28 cellular contexts compared by ENCODE assay signal in genomic region chr12:3348055-3348454, GRCh38.
"Had no signal": no experiment of that assay in that cellular context is flagged by ENCODE, and none has a peak within 500 bp of the region (broad histone marks: within the 10 kb centered on the region; RNA-seq: fewer than 3 reads in every experiment).

No MANE protein-coding gene starts in this region.

- H3K4me1 Mint-ChIP-seq: activated CD4-positive, alpha-beta memory T cell treated with anti-CD3 and anti-CD28 coated beads, Interleukin-2, amount 10 ng/mL, durations not matched to agents 7 days and 5 days; activated CD4-positive, alpha-beta T cell treated with anti-CD3 and anti-CD28 coated beads, Interleukin-2, amount 10 ng/mL, durations not matched to agents 7 days and 5 days; activated naive CD4-positive, alpha-beta T cell treated with anti-CD3 and anti-CD28 coated beads, Interleukin-2, amount 50 U/mL, for 24 hours; activated naive CD8-positive, alpha-beta T cell treated with anti-CD3 and anti-CD28 coated beads for 36 hours; activated naive CD8-positive, alpha-beta T cell treated with anti-CD3 and anti-CD28 coated beads, Interleukin-2, amount 50 U/mL, for 24 hours had no signal

- H3K9me3 Mint-ChIP-seq: activated CD4-positive, alpha-beta memory T cell treated with anti-CD3 and anti-CD28 coated beads, Interleukin-2, amount 10 ng/mL, durations not matched to agents 7 days and 5 days; activated CD4-positive, alpha-beta T cell treated with anti-CD3 and anti-CD28 coated beads, Interleukin-2, amount 10 ng/mL, durations not matched to agents 7 days and 5 days; activated naive CD4-positive, alpha-beta T cell treated with anti-CD3 and anti-CD28 coated beads for 36 hours; activated naive CD4-positive, alpha-beta T cell treated with anti-CD3 and anti-CD28 coated beads, Interleukin-2, amount 50 U/mL, for 24 hours; activated naive CD8-positive, alpha-beta T cell treated with anti-CD3 and anti-CD28 coated beads for 36 hours; activated naive CD8-positive, alpha-beta T cell treated with anti-CD3 and anti-CD28 coated beads, Interleukin-2, amount 50 U/mL, for 24 hours; activated T-cell treated with anti-CD3 and anti-CD28 coated beads, Interleukin-2, amount 50 U/mL, for 24 hours; activated T-cell treated with anti-CD3 and anti-CD28 coated beads, Interleukin-2, amount 50 U/mL, for 72 hours; effector memory CD8-positive, alpha-beta T cell had no signal

- H3K27ac Mint-ChIP-seq: activated CD4-positive, alpha-beta memory T cell treated with anti-CD3 and anti-CD28 coated beads, Interleukin-2, amount 10 ng/mL, durations not matched to agents 7 days and 5 days; activated CD4-positive, alpha-beta T cell treated with anti-CD3 and anti-CD28 coated beads, Interleukin-2, amount 10 ng/mL, durations not matched to agents 7 days and 5 days; activated naive CD4-positive, alpha-beta T cell treated with anti-CD3 and anti-CD28 coated beads for 36 hours; activated naive CD4-positive, alpha-beta T cell treated with anti-CD3 and anti-CD28 coated beads, Interleukin-2, amount 50 U/mL, for 24 hours; activated naive CD8-positive, alpha-beta T cell treated with anti-CD3 and anti-CD28 coated beads for 36 hours; activated naive CD8-positive, alpha-beta T cell treated with anti-CD3 and anti-CD28 coated beads, Interleukin-2, amount 50 U/mL, for 24 hours; activated T-cell treated with anti-CD3 and anti-CD28 coated beads, Interleukin-2, amount 50 U/mL, for 24 hours; activated T-cell treated with anti-CD3 and anti-CD28 coated beads, Interleukin-2, amount 50 U/mL, for 72 hours; effector memory CD8-positive, alpha-beta T cell had no signal

- DNase-seq: activated CD4-positive, alpha-beta memory T cell treated with anti-CD3 and anti-CD28 coated beads, Interleukin-2, amount 10 ng/mL, durations not matched to agents 7 days and 5 days; activated CD4-positive, alpha-beta T cell treated with anti-CD3 and anti-CD28 coated beads for 1 hour; activated CD4-positive, alpha-beta T cell treated with anti-CD3 and anti-CD28 coated beads for 4 hours; activated CD4-positive, alpha-beta T cell treated with anti-CD3 and anti-CD28 coated beads, Interleukin-2, amount 10 ng/mL, durations not matched to agents 7 days and 5 days; activated CD4-positive, alpha-beta T cell treated with anti-CD3 and anti-CD28 coated beads, Interleukin-2, amount 50 U/mL, for 4 hours; activated CD4-positive, CD25-positive, alpha-beta regulatory T cell; activated CD8-positive, alpha-beta memory T cell treated with anti-CD3 and anti-CD28 coated beads, Interleukin-2, amount 50 U/mL, for 48 hours; activated naive CD4-positive, alpha-beta T cell treated with anti-CD3 and anti-CD28 coated beads for 36 hours; activated naive CD8-positive, alpha-beta T cell treated with anti-CD3 and anti-CD28 coated beads for 36 hours; activated naive CD8-positive, alpha-beta T cell treated with anti-CD3 and anti-CD28 coated beads, Interleukin-2, amount 50 U/mL, for 24 hours; activated T-cell treated with anti-CD3 and anti-CD28 coated beads for 4 hours; activated T-cell treated with anti-CD3 and anti-CD28 coated beads, Interleukin-2, amount 50 U/mL, for 24 hours; activated T-cell treated with anti-CD3 and anti-CD28 coated beads, Interleukin-2, amount 50 U/mL, for 72 hours; adrenal gland; amygdala; body of pancreas; central memory CD4-positive, alpha-beta T cell; cerebellar nuclear complex; dermis blood vessel endothelial cell; effector CD4-positive, alpha-beta T cell; effector memory CD8-positive, alpha-beta T cell; erythroblast; foreskin keratinocyte; gastrocnemius medialis; glutamatergic neuron; heart left ventricle; T-helper 2 cell had no signal

- H3K36me3 Mint-ChIP-seq: activated naive CD4-positive, alpha-beta T cell treated with anti-CD3 and anti-CD28 coated beads, Interleukin-2, amount 50 U/mL, for 24 hours; activated naive CD8-positive, alpha-beta T cell treated with anti-CD3 and anti-CD28 coated beads for 36 hours had no signal

- H3K27me3 Mint-ChIP-seq: activated CD4-positive, alpha-beta memory T cell treated with anti-CD3 and anti-CD28 coated beads, Interleukin-2, amount 10 ng/mL, durations not matched to agents 7 days and 5 days; activated CD4-positive, alpha-beta T cell treated with anti-CD3 and anti-CD28 coated beads, Interleukin-2, amount 10 ng/mL, durations not matched to agents 7 days and 5 days had no signal

- H3K4me3 Mint-ChIP-seq: activated CD4-positive, alpha-beta memory T cell treated with anti-CD3 and anti-CD28 coated beads, Interleukin-2, amount 10 ng/mL, durations not matched to agents 7 days and 5 days; activated CD4-positive, alpha-beta T cell treated with anti-CD3 and anti-CD28 coated beads, Interleukin-2, amount 10 ng/mL, durations not matched to agents 7 days and 5 days; activated naive CD4-positive, alpha-beta T cell treated with anti-CD3 and anti-CD28 coated beads for 36 hours; activated naive CD4-positive, alpha-beta T cell treated with anti-CD3 and anti-CD28 coated beads, Interleukin-2, amount 50 U/mL, for 24 hours; activated naive CD8-positive, alpha-beta T cell treated with anti-CD3 and anti-CD28 coated beads for 36 hours; activated naive CD8-positive, alpha-beta T cell treated with anti-CD3 and anti-CD28 coated beads, Interleukin-2, amount 50 U/mL, for 24 hours; activated T-cell treated with anti-CD3 and anti-CD28 coated beads, Interleukin-2, amount 50 U/mL, for 24 hours; activated T-cell treated with anti-CD3 and anti-CD28 coated beads, Interleukin-2, amount 50 U/mL, for 72 hours; effector memory CD8-positive, alpha-beta T cell had no signal
